ENCODE assay signal across 2 cellular contexts in genomic region chr6:149139782-149140136, GRCh38.
TF ChIP-seq lines count a peak whose summit lies in the region.

No MANE protein-coding gene starts in this region.

TF ChIP-seq in GM12878, 131 proteins besides CTCF, POLR2A, EP300 and RAD21:
- peak; percentile 31; the same call in 1 of the 2 replicates for TF ChIP-seq ZNF217 (IDR thresholded peaks at IDR 0.05)
- no peak for TF ChIP-seq ZNF622 (IDR thresholded peaks at IDR 0.05)
- TF ChIP-seq BCL11A (IDR thresholded peaks at IDR 0.05; ENCODE audit: low read depth, low read length) = no peak
- TF ChIP-seq ZBTB40 (IDR thresholded peaks at IDR 0.05; ENCODE audit: borderline replicate concordance) = 0 out of 2 replicates have a peak, but pooled peaks have one; percentile 30
- TF ChIP-seq TBL1XR1 (IDR thresholded peaks at IDR 0.05; ENCODE audit: low read depth, low read length) = no peak
- no peak for TF ChIP-seq FOXM1 (IDR thresholded peaks at IDR 0.05; ENCODE audit: low read depth, low read length)
- no peak for TF ChIP-seq ZBTB11 (CRISPR knock-in tag; IDR thresholded peaks at IDR 0.05)
- no peak for TF ChIP-seq EED (IDR thresholded peaks at IDR 0.05; ENCODE audit: low read depth)
- no peak for TF ChIP-seq NFXL1 (IDR thresholded peaks at IDR 0.05; ENCODE audit: borderline replicate concordance)
- no peak for TF ChIP-seq MTA3 (IDR thresholded peaks at IDR 0.05; ENCODE audit: borderline replicate concordance, low read length)
- TF ChIP-seq E2F4 (IDR thresholded peaks at IDR 0.05; ENCODE audit: low read depth, low read length) = no peak
- no peak for TF ChIP-seq EZH2 (IDR thresholded peaks at IDR 0.05; ENCODE audit: borderline replicate concordance, control insufficient read depth, low read depth, low read length)
- TF ChIP-seq DPF2 (IDR thresholded peaks at IDR 0.05) = no peak

TF ChIP-seq in HepG2, 621 proteins besides CTCF, POLR2A, EP300 and RAD21:
- TF ChIP-seq ZNF362 (CRISPR knock-in tag; IDR thresholded peaks at IDR 0.05; ENCODE audit: borderline replicate concordance) (no peak), GPBP1L1 (CRISPR knock-in tag; IDR thresholded peaks at IDR 0.05) (no peak), ZNF496 (CRISPR knock-in tag; IDR thresholded peaks at IDR 0.05; ENCODE audit: insufficient replicate concordance) (no peak), ZNF543 (CRISPR knock-in tag; IDR thresholded peaks at IDR 0.05) (no peak), CEBPG (CRISPR knock-in tag; IDR thresholded peaks at IDR 0.05) (no peak), RXRA (CRISPR knock-in tag; IDR thresholded peaks at IDR 0.05) (no peak), AFF4 (CRISPR knock-in tag; IDR thresholded peaks at IDR 0.05) (no peak), ZBTB10 (CRISPR knock-in tag; IDR thresholded peaks at IDR 0.05; ENCODE audit: borderline replicate concordance) (no peak), ZNF737 (CRISPR knock-in tag; IDR thresholded peaks at IDR 0.05; ENCODE audit: borderline replicate concordance) (no peak), ZNF318 (CRISPR knock-in tag; IDR thresholded peaks at IDR 0.05) (no peak), HNRNPLL (IDR thresholded peaks at IDR 0.05; ENCODE audit: low read depth, low read length, poor library complexity, severe bottlenecking) (no peak), KDM6A (CRISPR knock-in tag; IDR thresholded peaks at IDR 0.05; ENCODE audit: low read depth) (no peak), TAF1 (CRISPR knock-in tag; IDR thresholded peaks at IDR 0.05) (no peak), PRPF4 (IDR thresholded peaks at IDR 0.05; ENCODE audit: low read depth, low read length, poor library complexity, severe bottlenecking) (no peak), MED1 (CRISPR knock-in tag; IDR thresholded peaks at IDR 0.05) (no peak), ATF6 (CRISPR knock-in tag; conservative IDR thresholded peaks at IDR 0.05) (no peak), ARNT (IDR thresholded peaks at IDR 0.05) (no peak), ZIK1 (CRISPR knock-in tag; IDR thresholded peaks at IDR 0.05; ENCODE audit: borderline replicate concordance, low read depth) (no peak)
